In the genomic region with DNA sequence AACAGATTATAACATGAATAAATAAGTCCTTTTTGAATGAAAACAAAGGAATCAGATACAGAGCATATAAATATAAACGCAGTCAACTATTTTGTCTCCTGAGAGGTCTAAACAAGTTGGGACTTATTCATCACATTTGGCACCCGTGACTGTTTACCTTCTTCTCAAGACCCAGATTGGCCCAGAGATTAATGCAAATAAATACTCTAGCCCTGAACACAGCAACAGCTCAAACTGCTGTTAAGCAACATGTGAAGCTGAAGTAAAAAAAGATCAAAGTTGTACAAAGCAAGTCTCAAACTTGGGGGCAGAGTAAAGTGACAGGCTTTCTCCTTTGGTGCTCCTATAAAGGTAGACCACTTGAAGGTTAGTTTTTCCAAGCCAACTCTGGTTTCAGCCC, we compare ENCODE assay signal across 15 cellular contexts.
DNase-seq lines count a peak whose midpoint lies in the region; ATAC-seq and TF ChIP-seq lines count a peak whose summit lies in the region.
"Had no signal": no experiment of that assay in that cellular context is flagged by ENCODE, and none has a peak within 500 bp of the region (broad histone marks: within the 10 kb centered on the region; RNA-seq: fewer than 3 reads in every experiment).

No MANE protein-coding gene starts in this region.

- H3K27me3 Mint-ChIP-seq in stimulated activated naive CD8-positive, alpha-beta T cell treated with anti-CD3 and anti-CD28 coated beads, Interleukin-15, amount 100 ng/mL, for 72 hours, result peaks cover 12% of the 10 kb centered on the region
- H3K27me3 Mint-ChIP-seq: IgD-negative memory B cell had no signal

- H3K4me1 ChIP-seq in upper lobe of left lung, result peaks cover 0 to 3% (median 0%) of the 10 kb centered on the region in 4 donors

- no peak for TF ChIP-seq CTCF in upper lobe of left lung (IDR thresholded peaks at IDR 0.05)

- no peak overlapping the region for H3K4me3 ChIP-seq in upper lobe of left lung

- 35 to 53% methylated on average over 2 of the region's 2 CpGs for WGBS in upper lobe of left lung, 2 donors

- intact Hi-C loops in Right ventricle myocardium superior (cut with DNase I), result no loop called here

- no peaks in the 10 kb centered on the region for H3K9me3 Mint-ChIP-seq in stimulated activated naive CD8-positive, alpha-beta T cell treated with anti-CD3 and anti-CD28 coated beads, Interleukin-15, amount 100 ng/mL, for 72 hours
- H3K9me3 Mint-ChIP-seq: activated naive CD8-positive, alpha-beta T cell treated with anti-CD3 and anti-CD28 coated beads for 36 hours; activated T-cell treated with anti-CD3 and anti-CD28 coated beads, Interleukin-2, amount 50 U/mL, for 24 hours; IgD-negative memory B cell had no signal

- peak; percentile 40 to 70 for ATAC-seq in upper lobe of left lung (ENCODE audit: low FRiP score in 2 of 2)
- no peak for ATAC-seq in stimulated activated naive CD8-positive, alpha-beta T cell treated with anti-CD3 and anti-CD28 coated beads, Interleukin-15, amount 100 ng/mL, for 72 hours
- no peak for ATAC-seq in Right ventricle myocardium superior (ENCODE audit: poor library complexity)

- H3K36me3 ChIP-seq in upper lobe of left lung, result no peaks in the 10 kb centered on the region

- no peaks in the 10 kb centered on the region for H3K4me1 Mint-ChIP-seq in stimulated activated naive CD8-positive, alpha-beta T cell treated with anti-CD3 and anti-CD28 coated beads, Interleukin-15, amount 100 ng/mL, for 72 hours
- H3K4me1 Mint-ChIP-seq: activated naive CD8-positive, alpha-beta T cell treated with anti-CD3 and anti-CD28 coated beads for 36 hours; IgD-negative memory B cell had no signal

- no peak overlapping the region for H3K27ac Mint-ChIP-seq in stimulated activated naive CD8-positive, alpha-beta T cell treated with anti-CD3 and anti-CD28 coated beads, Interleukin-15, amount 100 ng/mL, for 72 hours
- H3K27ac Mint-ChIP-seq: activated naive CD8-positive, alpha-beta T cell treated with anti-CD3 and anti-CD28 coated beads for 36 hours; activated T-cell treated with anti-CD3 and anti-CD28 coated beads, Interleukin-2, amount 50 U/mL, for 24 hours; IgD-negative memory B cell had no signal

- no peaks in the 10 kb centered on the region for H3K9me3 ChIP-seq in upper lobe of left lung

- DNase-seq in HuH-7 (ENCODE audit: low spot score) (peak; percentile 48), NCI-H510A (lab: John Stamatoyannopoulos, UW) (peak; percentile 20), fibroblast of the conjunctiva (ENCODE audit: low read depth) (peak; percentile 18), upper lobe of left lung (peak in 1 of 2 donors; percentile 42), Ammon's horn (ENCODE audit: low spot score) (no peak), Right ventricle myocardium superior (no peak)
- DNase-seq in stimulated activated naive CD8-positive, alpha-beta T cell treated with anti-CD3 and anti-CD28 coated beads, Interleukin-15, amount 100 ng/mL, for 72 hours, result no peak
- DNase-seq: activated CD4-positive, alpha-beta T cell treated with anti-CD3 and anti-CD28 coated beads, Interleukin-2, amount 50 U/mL, for 4 hours; activated naive CD8-positive, alpha-beta T cell treated with anti-CD3 and anti-CD28 coated beads for 36 hours; activated T-cell treated with anti-CD3 and anti-CD28 coated beads, Interleukin-2, amount 50 U/mL, for 24 hours; hippocampal formation; NCI-H1048; stimulated activated CD4-positive, alpha-beta T cell treated with anti-CD3 and anti-CD28 coated beads, Interleukin-2, amount 100 ng/mL, for 48 hours; stimulated activated CD8-positive, alpha-beta memory T cell treated with anti-CD3 and anti-CD28 coated beads, Interleukin-4, amount 100 ng/mL, for 48 hours had no signal

- H3K27ac ChIP-seq in upper lobe of left lung, result peak overlapping the region; percentile 52 to 67 (median 58)

- no peak for TF ChIP-seq POLR2A in upper lobe of left lung (IDR thresholded peaks at IDR 0.05)

- TF ChIP-seq EP300 in upper lobe of left lung (IDR thresholded peaks at IDR 0.05), result no peak

- no peaks in the 10 kb centered on the region for H3K27me3 ChIP-seq in upper lobe of left lung

- H3K4me3 Mint-ChIP-seq in stimulated activated naive CD8-positive, alpha-beta T cell treated with anti-CD3 and anti-CD28 coated beads, Interleukin-15, amount 100 ng/mL, for 72 hours, result no peak overlapping the region
- H3K4me3 Mint-ChIP-seq: activated naive CD8-positive, alpha-beta T cell treated with anti-CD3 and anti-CD28 coated beads for 36 hours; activated T-cell treated with anti-CD3 and anti-CD28 coated beads, Interleukin-2, amount 50 U/mL, for 24 hours; IgD-negative memory B cell had no signal

Comparison
In these comparisons a context has a peak if more than half of its experiments do, and no peak if none do; other contexts are left out.
1. DNase-seq: peak in HuH-7 (single experiment), NCI-H510A (single experiment) and fibroblast of the conjunctiva (single experiment); none in Ammon's horn (single experiment), stimulated activated naive CD8-positive, alpha-beta T cell treated with anti-CD3 and anti-CD28 coated beads, Interleukin-15, amount 100 ng/mL, for 72 hours (0 of 2) and Right ventricle myocardium superior (single experiment).
2. ATAC-seq: peak in upper lobe of left lung (2 of 2); none in stimulated activated naive CD8-positive, alpha-beta T cell treated with anti-CD3 and anti-CD28 coated beads, Interleukin-15, amount 100 ng/mL, for 72 hours (single experiment) and Right ventricle myocardium superior (single experiment).